In the genomic region with DNA sequence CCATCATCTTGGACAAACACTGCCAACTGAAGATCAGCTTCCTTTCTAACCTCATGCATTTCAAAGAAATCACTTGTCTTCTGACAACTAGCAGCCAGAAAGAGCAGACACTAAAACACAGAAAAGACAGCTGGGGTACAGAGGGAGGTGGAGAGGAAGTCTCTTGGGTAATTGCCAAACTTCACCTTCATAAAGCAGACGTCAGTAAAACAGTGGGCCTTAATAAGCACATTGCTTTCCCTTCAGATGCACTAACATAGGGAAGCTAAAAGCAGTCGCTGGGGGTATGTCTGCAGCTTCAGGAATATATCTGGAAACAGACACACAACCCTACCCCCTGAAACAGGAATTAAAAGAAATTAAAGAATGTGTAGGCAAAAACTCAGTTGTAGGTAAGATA, we compare ENCODE assay signal across 5 cellular contexts.
DNase-seq lines count a peak whose midpoint lies in the region; FAIRE-seq and TF ChIP-seq lines count a peak whose summit lies in the region.
"Not testable (repeated sequence)": the region's sequence is repeated elsewhere in the genome, so short reads cannot be mapped to it uniquely, and the experiment has no call there.

No MANE protein-coding gene starts in this region.

- H3K36me3 ChIP-seq in bronchial epithelial cell (ENCODE audit: control insufficient read depth, insufficient read depth, low read length); small intestine (ENCODE audit: control insufficient read depth in 2 of 2, insufficient read depth in 2 of 2, low read length in 2 of 2): not testable (repeated sequence)

- peak overlapping the region; percentile 64 for H3K27ac ChIP-seq in VCaP
- not testable (repeated sequence) for H3K27ac ChIP-seq in small intestine (ENCODE audit: low read depth in 1 of 2, low read length in 1 of 2)

- peak; percentile 39 for FAIRE-seq in GM18507 (lab: Jason Lieb, UNC)
- not testable (repeated sequence) for FAIRE-seq in bronchial epithelial cell (lab: Jason Lieb, UNC); small intestine (lab: Jason Lieb, UNC)

- TF ChIP-seq CTCF in VCaP (conservative IDR thresholded peaks at IDR 0.05); bronchial epithelial cell (IDR thresholded peaks at IDR 0.05; ENCODE audit: insufficient read depth, low read length, severe bottlenecking): not testable (repeated sequence)

- not testable (repeated sequence) for H3K9me3 ChIP-seq in small intestine (ENCODE audit: control insufficient read depth, low read depth)

- not testable (repeated sequence) for H3K4me3 ChIP-seq in bronchial epithelial cell (ENCODE audit: low read depth, low read length); small intestine (ENCODE audit: low read depth in 1 of 2, low read length in 2 of 2)

- DNase-seq in GM18507 (ENCODE audit: extremely low spot score, insufficient read length, low read depth) = not testable (repeated sequence)
- DNase-seq in RPMI8226 = peak; percentile 58
- peak; percentile 0 for DNase-seq in bronchial epithelial cell (ENCODE audit: low read depth)
- DNase-seq in small intestine = peak; percentile 10

- H3K4me1 ChIP-seq in small intestine (ENCODE audit: control insufficient read depth in 2 of 2, insufficient read depth in 1 of 2, low read depth in 1 of 2, low read length in 1 of 2) = not testable (repeated sequence)

- 10 to 27% methylated on average over 2 of the region's 2 CpGs; no CpG with 5 or more reads in 1 of the 3 donors for WGBS in small intestine, 3 donors

- not testable (repeated sequence) for H3K27me3 ChIP-seq in bronchial epithelial cell (ENCODE audit: control insufficient read depth, insufficient read depth, low read length); small intestine (ENCODE audit: control insufficient read depth in 2 of 2, insufficient read depth in 2 of 2, low read length in 2 of 2)
